13 cellular contexts compared by ENCODE assay signal in genomic region chr6:32096394-32097258, GRCh38. TPM values are rescaled to one million over a fixed set of nuclear protein-coding genes. Genes with fewer than 3 reads are reported as not detected.
DNase-seq lines count a peak whose midpoint lies in the region; ATAC-seq, FAIRE-seq and TF ChIP-seq lines count a peak whose summit lies in the region.
"Had no signal": no experiment of that assay in that cellular context is flagged by ENCODE, and none has a peak within 500 bp of the region (broad histone marks: within the 10 kb centered on the region; RNA-seq: fewer than 3 reads in every experiment).

No MANE protein-coding gene starts in this region.

- no peak overlapping the region for H3K4ac ChIP-seq in H1 (replicated peaks; ENCODE audit: insufficient read length, low read depth, low read length)

- no peak overlapping the region for H3K14ac ChIP-seq in H1 (ENCODE audit: insufficient read length)

- H3K36me3 Mint-ChIP-seq in naive thymus-derived CD8-positive, alpha-beta T cell = no peaks in the 10 kb centered on the region
- H3K36me3 Mint-ChIP-seq in activated CD4-positive, alpha-beta T cell treated with anti-CD3 and anti-CD28 coated beads for 36 hours (ENCODE audit: low read depth) = no peaks in the 10 kb centered on the region
- H3K36me3 Mint-ChIP-seq: activated naive CD4-positive, alpha-beta T cell treated with anti-CD3 and anti-CD28 coated beads, Interleukin-2, amount 50 U/mL, for 24 hours had no signal

- no peak overlapping the region for H2BK15ac ChIP-seq in H1 (ENCODE audit: low read length)

- no peak overlapping the region for H3K9ac ChIP-seq in H1 (replicated peaks in 1 of 4; ENCODE audit: extremely low read depth in 1 of 4, low read depth in 3 of 4, low read length in 3 of 4)

- H3K27ac ChIP-seq in 22Rv1 (no peak overlapping the region), H1 (ENCODE audit: low read depth, low read length) (no peak overlapping the region)

- H2BK5ac ChIP-seq in H1 (ENCODE audit: low read depth, low read length) = no peak overlapping the region

- H3K56ac ChIP-seq in H1 (replicated peaks; ENCODE audit: insufficient read length, low read depth, low read length) = no peak overlapping the region

- H3K27me3 Mint-ChIP-seq in naive thymus-derived CD8-positive, alpha-beta T cell = peaks cover 10 to 65% (median 34%) of the 10 kb centered on the region in 5 donors
- H3K27me3 Mint-ChIP-seq in activated CD4-positive, alpha-beta T cell treated with anti-CD3 and anti-CD28 coated beads for 36 hours = peaks cover 28% of the 10 kb centered on the region

- H3K4me2 ChIP-seq in H1 (ENCODE audit: insufficient read depth in 1 of 2, low read depth in 2 of 2, low read length in 2 of 2) = peak overlapping the region; percentile 13 to 30; a peak in 3 of 4 replicates

- no peaks in the 10 kb centered on the region for H3K9me3 Mint-ChIP-seq in naive thymus-derived CD8-positive, alpha-beta T cell
- H3K9me3 Mint-ChIP-seq in activated CD4-positive, alpha-beta T cell treated with anti-CD3 and anti-CD28 coated beads for 36 hours (ENCODE audit: low read depth) = no peaks in the 10 kb centered on the region
- H3K9me3 Mint-ChIP-seq: activated naive CD4-positive, alpha-beta T cell treated with anti-CD3 and anti-CD28 coated beads, Interleukin-2, amount 50 U/mL, for 24 hours; T-helper 1 cell treated with Interleukin-12 subunit alpha and Interleukin-12 subunit beta and Interleukin-4 antibody, amounts not matched to agents 30 μg/mL and 1 μg/mL, for 36 hours had no signal

- no peak overlapping the region for H2AK5ac ChIP-seq in H1 (ENCODE audit: low read depth, low read length)

- peak; percentile 21 to 39; a peak in 3 of 4 replicates for TF ChIP-seq RAD21 in H1 (IDR thresholded peaks at IDR 0.05 in 1 of 2, conservative IDR thresholded peaks at IDR 0.05 in 1 of 2; ENCODE audit: low read depth in 2 of 2, low read length in 2 of 2)

- H3K27me3 ChIP-seq in H1 (replicated peaks in 1 of 4; ENCODE audit: control insufficient read depth in 3 of 4, extremely low read depth in 1 of 4, insufficient read depth in 3 of 4, low read length in 3 of 4) = peaks cover 0 to 7% (median 1%) of the 10 kb centered on the region in 4 experiments; a peak in 2 of 7 replicates

- no peaks in the 10 kb centered on the region for H3K23me2 ChIP-seq in H1 (ENCODE audit: low read depth, low read length)

- no peak overlapping the region for H3K23ac ChIP-seq in H1 (ENCODE audit: insufficient read length)

- peaks cover 0 to 14% (median 7%) of the 10 kb centered on the region in 4 donors for H3K4me1 Mint-ChIP-seq in naive thymus-derived CD8-positive, alpha-beta T cell
- H3K4me1 Mint-ChIP-seq in activated CD4-positive, alpha-beta T cell treated with anti-CD3 and anti-CD28 coated beads for 36 hours = no peaks in the 10 kb centered on the region
- H3K4me1 Mint-ChIP-seq: activated naive CD4-positive, alpha-beta T cell treated with anti-CD3 and anti-CD28 coated beads, Interleukin-2, amount 50 U/mL, for 24 hours had no signal

- H3K4me3 ChIP-seq in LNCaP clone FGC (ENCODE audit: low read depth, low read length) (no peak overlapping the region), H1 (ENCODE audit: extremely low read depth in 1 of 4, insufficient read depth in 2 of 4, low read depth in 3 of 4, low read length in 4 of 4) (no peak overlapping the region)

- POLR2A ChIA-PET in H1 (lab: Charles Lee; ENCODE audit: partially characterized antibody) = interaction anchor here (0.8 to 1.2 kb wide), 5 partner anchors 12 to 85 kb away, joined by 3 to 5 read pairs (median 4); no protein-coding TSS in a partner anchor
- POLR2A ChIA-PET in naive thymus-derived CD8-positive, alpha-beta T cell (lab: Charles Lee) = no interaction called here
- POLR2A ChIA-PET in activated CD4-positive, alpha-beta T cell treated with anti-CD3 and anti-CD28 coated beads for 36 hours (lab: Charles Lee) = interaction anchor here (0.5 kb wide), 1 partner anchor 708 kb away, joined by 3 read pairs; no protein-coding TSS in a partner anchor

- no peak for FAIRE-seq in H1 (lab: Jason Lieb, UNC)

- no peak overlapping the region; the same call in 1 of the 2 replicates for H3K18ac ChIP-seq in H1 (ENCODE audit: extremely low read depth, low read length)

- H3K4me1 ChIP-seq in H1 (replicated peaks in 1 of 4; ENCODE audit: control insufficient read depth in 3 of 4, insufficient read depth in 4 of 4, low read length in 3 of 4) = no peaks in the 10 kb centered on the region

- intact Hi-C loops in activated CD4-positive, alpha-beta T cell treated with anti-CD3 and anti-CD28 coated beads for 36 hours (cut with DNase I, micrococcal nuclease) = no loop called here
- intact Hi-C loops in sciatic nerve (cut with DNase I) = no loop called here

- H2BK12ac ChIP-seq in H1 (ENCODE audit: low read depth, low read length) = no peak overlapping the region

- DNase-seq in LNCaP clone FGC (ENCODE audit: low read depth) (no peak), H1 (ENCODE audit: low read depth in 1 of 2, low spot score in 2 of 2) (peak in 1 of 2 experiments; percentile 66), NCI-H187 treated with DMSO at 0.1 percent for 48 hours (lab: John Stamatoyannopoulos, UW) (no peak), sciatic nerve (ENCODE audit: low spot score) (no peak)
- DNase-seq in naive thymus-derived CD8-positive, alpha-beta T cell = peak in 1 of 10 donors; percentile 63
- no peak for DNase-seq in activated CD4-positive, alpha-beta T cell treated with anti-CD3 and anti-CD28 coated beads for 36 hours
- DNase-seq: head of caudate nucleus, NCI-H1694 had no signal

- TF ChIP-seq EP300 in H1 (IDR thresholded peaks at IDR 0.05; ENCODE audit: borderline replicate concordance in 1 of 2, low read depth in 2 of 2, low read length in 2 of 2) = no peak

- WGBS in H1 (ENCODE audit: extremely low coverage in 1 of 2, insufficient coverage in 1 of 2, insufficient read length in 1 of 2, insufficient replicate concordance in 2 of 2, low coverage in 1 of 2, low lambda C conversion rate in 2 of 2, missing lambda C conversion rate in 1 of 2), 2 experiments = 77% methylated on average over 70 of the region's 90 CpGs; no CpG with 5 or more reads in 1 of the 2 experiments

- CTCF ChIA-PET in H1 (lab: Charles Lee; ENCODE audit: partially characterized antibody) = interaction anchor here (0.7 to 9.3 kb wide), 15 partner anchors 9 to 208 kb away, joined by 3 to 63 read pairs (median 6); partner anchors contain the start of genes ATF6B and TNXB
- CTCF ChIA-PET in activated CD4-positive, alpha-beta T cell treated with anti-CD3 and anti-CD28 coated beads for 36 hours (lab: Charles Lee) = interaction anchor here (1.1 to 1.5 kb wide), 2 partner anchors 10 to 137 kb away, joined by 3 to 6 read pairs; no protein-coding TSS in a partner anchor

- no peak overlapping the region for H4K5ac ChIP-seq in H1 (ENCODE audit: insufficient read length, low read depth, low read length)

- no peak overlapping the region for H2BK120ac ChIP-seq in H1 (replicated peaks; ENCODE audit: low read depth, low read length)

- H3K9me3 ChIP-seq in H1 (ENCODE audit: insufficient read depth in 2 of 2, low read depth in 1 of 2, low read length in 1 of 2) = no peaks in the 10 kb centered on the region

- H4K20me1 ChIP-seq in H1 (replicated peaks in 1 of 2; ENCODE audit: control insufficient read depth in 1 of 2, insufficient read depth in 2 of 2, low read length in 2 of 2) = no peaks in the 10 kb centered on the region

- TF ChIP-seq CTCF in 22Rv1 (IDR thresholded peaks at IDR 0.05) = peak; percentile 37
- 0 out of 2 replicates have a peak, but pooled peaks have one; percentile 13 for TF ChIP-seq CTCF in LNCaP clone FGC (IDR thresholded peaks at IDR 0.05; ENCODE audit: control insufficient read depth, extremely low read depth, insufficient read depth)
- peak; percentile 45 to 70 (median 66); a peak in 3 of 4 replicates for TF ChIP-seq CTCF in H1 (IDR thresholded peaks at IDR 0.05; ENCODE audit: control extremely low read depth in 1 of 3, insufficient read depth in 1 of 3, low read depth in 1 of 3, low read length in 3 of 3)

- no peaks in the 10 kb centered on the region for H3K79me1 ChIP-seq in H1 (ENCODE audit: low read depth, low read length)

- H3K4me3 Mint-ChIP-seq in naive thymus-derived CD8-positive, alpha-beta T cell = peak overlapping the region in 9 of 10 donors; percentile 16 to 78 (median 39)
- H3K4me3 Mint-ChIP-seq in activated CD4-positive, alpha-beta T cell treated with anti-CD3 and anti-CD28 coated beads for 36 hours = no peak overlapping the region
- H3K4me3 Mint-ChIP-seq: activated naive CD4-positive, alpha-beta T cell treated with anti-CD3 and anti-CD28 coated beads, Interleukin-2, amount 50 U/mL, for 24 hours; T-helper 1 cell treated with Interleukin-12 subunit alpha and Interleukin-12 subunit beta and Interleukin-4 antibody, amounts not matched to agents 30 μg/mL and 1 μg/mL, for 36 hours had no signal

- H2BK20ac ChIP-seq in H1 (ENCODE audit: low read length) = no peak overlapping the region

- no peak for TF ChIP-seq POLR2A in H1 (IDR thresholded peaks at IDR 0.05; ENCODE audit: control extremely low read depth in 1 of 2, low read depth in 2 of 2, low read length in 2 of 2)

- no peaks in the 10 kb centered on the region for H3K36me3 ChIP-seq in H1 (ENCODE audit: control insufficient read depth in 2 of 4, insufficient read depth in 4 of 4, low read length in 3 of 4)

- peak overlapping the region in 2 of 10 donors; percentile 40 to 71 for H3K27ac Mint-ChIP-seq in naive thymus-derived CD8-positive, alpha-beta T cell
- no peak overlapping the region for H3K27ac Mint-ChIP-seq in activated CD4-positive, alpha-beta T cell treated with anti-CD3 and anti-CD28 coated beads for 36 hours
- H3K27ac Mint-ChIP-seq: activated naive CD4-positive, alpha-beta T cell treated with anti-CD3 and anti-CD28 coated beads, Interleukin-2, amount 50 U/mL, for 24 hours; T-helper 1 cell treated with Interleukin-12 subunit alpha and Interleukin-12 subunit beta and Interleukin-4 antibody, amounts not matched to agents 30 μg/mL and 1 μg/mL, for 36 hours had no signal

- peak; percentile 36 to 53 for ATAC-seq in naive thymus-derived CD8-positive, alpha-beta T cell
- no peak for ATAC-seq in HG03520 (IDR thresholded peaks at IDR 0.05; ENCODE audit: unreplicated experiment)
- no peak for ATAC-seq in activated CD4-positive, alpha-beta T cell treated with anti-CD3 and anti-CD28 coated beads for 36 hours
- no peak for ATAC-seq in sciatic nerve

- no peak overlapping the region for H4K8ac ChIP-seq in H1 (ENCODE audit: extremely low read depth, insufficient read depth, low read length)

- no peaks in the 10 kb centered on the region for H3K79me2 ChIP-seq in H1 (ENCODE audit: control insufficient read depth in 1 of 2, insufficient read depth in 2 of 2, low read length in 2 of 2)

- no peak overlapping the region for H2AFZ ChIP-seq in H1 (ENCODE audit: low read length)

- H4K91ac ChIP-seq in H1 (replicated peaks; ENCODE audit: insufficient read length, low read length) = peak overlapping the region; percentile 74

RNA-seq across cellular contexts. Expression of gene TNXB, which starts 12.5 kb away (rescaled TPM):
- total RNA-seq in H1 (2021; fragmentation: NEBNext Ultra II Directional; extraction: Animal tissue kit (Norgen Biotek cat#: 25700)) = 4.8 and 5.5 TPM in 2 replicates
- polyA plus RNA-seq in H1 (2011; rRNA removed) = 3.1 and 6.5 TPM in 2 replicates
- 3.8 TPM for polyA plus RNA-seq in H1 (2011; cell fraction: cytosol; rRNA removed)
- polyA plus RNA-seq in H1 (2011; cell fraction: nucleus; rRNA removed) = 19.4 TPM
- polyA plus RNA-seq in H1 (2012, experiment 1 of 2) = 2.7 to 5.3 TPM (median 4.8 TPM) in 4 replicates
- 2.0 TPM for polyA plus RNA-seq in H1 (2012, experiment 2 of 2)
- 2.0 TPM for polyA plus RNA-seq in H1 (2013, experiment 1 of 2)
- polyA plus RNA-seq in H1 (2013, experiment 2 of 2) = 2.4 TPM
- polyA minus RNA-seq in H1 (2011; rRNA and poly(A)+ RNA removed) = 2.6 and 3.6 TPM in 2 replicates
- polyA minus RNA-seq in H1 (2011; cell fraction: cytosol; rRNA and poly(A)+ RNA removed) = 5.5 TPM
- polyA minus RNA-seq in H1 (2011; cell fraction: nucleus; rRNA and poly(A)+ RNA removed) = 7.9 TPM
- total RNA-seq in naive thymus-derived CD8-positive, alpha-beta T cell = 10 to 100 TPM; 14.5 to 17.8 TPM
- under 1 TPM in 1 of 3 donors, not detected in 2; 0.13 TPM for polyA plus RNA-seq in naive thymus-derived CD8-positive, alpha-beta T cell
- 1 to 10 TPM; 3.5 to 3.8 TPM for total RNA-seq in activated CD4-positive, alpha-beta T cell treated with anti-CD3 and anti-CD28 coated beads for 36 hours
- 423 TPM for total RNA-seq in sciatic nerve
- total RNA-seq: G401 had no signal

RNA-seq across cellular contexts. Expression of gene ATF6B, which starts 31.4 kb away (rescaled TPM):
- total RNA-seq in H1 (2021; fragmentation: NEBNext Ultra II Directional; extraction: Animal tissue kit (Norgen Biotek cat#: 25700)) = 36.2 and 38.1 TPM in 2 replicates
- polyA plus RNA-seq in H1 (2011; rRNA removed) = 42.2 and 66.3 TPM in 2 replicates
- polyA plus RNA-seq in H1 (2011; cell fraction: cytosol; rRNA removed) = 37.2 TPM
- 118 TPM for polyA plus RNA-seq in H1 (2011; cell fraction: nucleus; rRNA removed)
- 32.9 to 50.0 TPM (median 43.7 TPM) in 4 replicates for polyA plus RNA-seq in H1 (2012, experiment 1 of 2)
- 61.0 TPM for polyA plus RNA-seq in H1 (2012, experiment 2 of 2)
- polyA plus RNA-seq in H1 (2013, experiment 1 of 2) = 39.5 TPM
- polyA plus RNA-seq in H1 (2013, experiment 2 of 2) = 41.1 TPM
- 28.8 and 31.4 TPM in 2 replicates for polyA minus RNA-seq in H1 (2011; rRNA and poly(A)+ RNA removed)
- 20.3 TPM for polyA minus RNA-seq in H1 (2011; cell fraction: cytosol; rRNA and poly(A)+ RNA removed)
- polyA minus RNA-seq in H1 (2011; cell fraction: nucleus; rRNA and poly(A)+ RNA removed) = 41.5 TPM
- 100 to 1,000 TPM; 140 to 141 TPM for total RNA-seq in naive thymus-derived CD8-positive, alpha-beta T cell
- polyA plus RNA-seq in naive thymus-derived CD8-positive, alpha-beta T cell = 10 to 100 TPM; 17.5 to 25.7 (median 21.4) TPM
- total RNA-seq in activated CD4-positive, alpha-beta T cell treated with anti-CD3 and anti-CD28 coated beads for 36 hours = 10 to 100 TPM; 60.2 to 63.4 TPM
- 88.4 TPM for total RNA-seq in sciatic nerve

RNA-seq across cellular contexts. Expression of gene FKBPL, which starts 33.5 kb away (rescaled TPM):
- total RNA-seq in H1 (2021; fragmentation: NEBNext Ultra II Directional; extraction: Animal tissue kit (Norgen Biotek cat#: 25700)) = 9.4 and 10.9 TPM in 2 replicates
- 5.4 and 5.8 TPM in 2 replicates for polyA plus RNA-seq in H1 (2011; rRNA removed)
- 7.0 TPM for polyA plus RNA-seq in H1 (2011; cell fraction: cytosol; rRNA removed)
- 6.1 TPM for polyA plus RNA-seq in H1 (2011; cell fraction: nucleus; rRNA removed)
- polyA plus RNA-seq in H1 (2012, experiment 1 of 2) = 9.7 to 13.9 TPM (median 10.9 TPM) in 4 replicates
- polyA plus RNA-seq in H1 (2012, experiment 2 of 2) = 16.2 TPM
- 6.4 TPM for polyA plus RNA-seq in H1 (2013, experiment 1 of 2)
- 6.1 TPM for polyA plus RNA-seq in H1 (2013, experiment 2 of 2)
- polyA minus RNA-seq in H1 (2011; rRNA and poly(A)+ RNA removed) = 4.7 and 5.1 TPM in 2 replicates
- polyA minus RNA-seq in H1 (2011; cell fraction: cytosol; rRNA and poly(A)+ RNA removed) = 3.7 TPM
- polyA minus RNA-seq in H1 (2011; cell fraction: nucleus; rRNA and poly(A)+ RNA removed) = 4.1 TPM
- total RNA-seq in naive thymus-derived CD8-positive, alpha-beta T cell = 1 to 10 TPM; 1.8 to 2.1 TPM
- 1 to 10 TPM in 1 of 3 donors, under 1 TPM in 2; 0.37 to 2.5 (median 0.51) TPM for polyA plus RNA-seq in naive thymus-derived CD8-positive, alpha-beta T cell
- total RNA-seq in activated CD4-positive, alpha-beta T cell treated with anti-CD3 and anti-CD28 coated beads for 36 hours = 1 to 10 TPM; 5.2 to 5.7 TPM
- 2.8 TPM for total RNA-seq in sciatic nerve

RNA-seq across cellular contexts. Expression of gene PRRT1, which starts 55.1 kb away (rescaled TPM):
- 2.8 TPM in 2 replicates for total RNA-seq in H1 (2021; fragmentation: NEBNext Ultra II Directional; extraction: Animal tissue kit (Norgen Biotek cat#: 25700))
- polyA plus RNA-seq in H1 (2011; rRNA removed) = 0.71 and 1.4 TPM in 2 replicates
- 0.45 TPM for polyA plus RNA-seq in H1 (2011; cell fraction: cytosol; rRNA removed)
- polyA plus RNA-seq in H1 (2011; cell fraction: nucleus; rRNA removed) = 1.8 TPM
- polyA plus RNA-seq in H1 (2012, experiment 1 of 2) = 1.9 to 2.8 TPM (median 2.2 TPM) in 4 replicates
- polyA plus RNA-seq in H1 (2012, experiment 2 of 2) = 2.5 TPM
- 5.9 TPM for polyA plus RNA-seq in H1 (2013, experiment 1 of 2)
- polyA plus RNA-seq in H1 (2013, experiment 2 of 2) = 5.7 TPM
- polyA minus RNA-seq in H1 (2011; rRNA and poly(A)+ RNA removed) = 0.13 and 0.49 TPM in 2 replicates
- 1.1 TPM for polyA minus RNA-seq in H1 (2011; cell fraction: cytosol; rRNA and poly(A)+ RNA removed)
- polyA minus RNA-seq in H1 (2011; cell fraction: nucleus; rRNA and poly(A)+ RNA removed) = 0.20 TPM
- 1 to 10 TPM; 5.5 to 5.6 TPM for total RNA-seq in naive thymus-derived CD8-positive, alpha-beta T cell
- 1 to 10 TPM; 1.2 to 3.6 (median 2.8) TPM for polyA plus RNA-seq in naive thymus-derived CD8-positive, alpha-beta T cell
- total RNA-seq in activated CD4-positive, alpha-beta T cell treated with anti-CD3 and anti-CD28 coated beads for 36 hours = under 1 TPM; 0.43 to 0.79 TPM
- 6.1 TPM for total RNA-seq in sciatic nerve

RNA-seq across cellular contexts. Expression of gene PPT2, which starts 57.3 kb away (rescaled TPM):
- total RNA-seq in H1 (2021; fragmentation: NEBNext Ultra II Directional; extraction: Animal tissue kit (Norgen Biotek cat#: 25700)) = 24.1 and 27.9 TPM in 2 replicates
- 39.0 and 39.5 TPM in 2 replicates for polyA plus RNA-seq in H1 (2011; rRNA removed)
- 34.9 TPM for polyA plus RNA-seq in H1 (2011; cell fraction: cytosol; rRNA removed)
- polyA plus RNA-seq in H1 (2011; cell fraction: nucleus; rRNA removed) = 69.6 TPM
- 24.2 to 36.4 TPM (median 28.5 TPM) in 4 replicates for polyA plus RNA-seq in H1 (2012, experiment 1 of 2)
- polyA plus RNA-seq in H1 (2012, experiment 2 of 2) = 31.7 TPM
- polyA plus RNA-seq in H1 (2013, experiment 1 of 2) = 36.6 TPM
- 34.6 TPM for polyA plus RNA-seq in H1 (2013, experiment 2 of 2)
- polyA minus RNA-seq in H1 (2011; rRNA and poly(A)+ RNA removed) = 18.9 and 51.4 TPM in 2 replicates
- polyA minus RNA-seq in H1 (2011; cell fraction: cytosol; rRNA and poly(A)+ RNA removed) = 10.9 TPM
- 18.3 TPM for polyA minus RNA-seq in H1 (2011; cell fraction: nucleus; rRNA and poly(A)+ RNA removed)
- total RNA-seq in naive thymus-derived CD8-positive, alpha-beta T cell = 10 to 100 TPM; 22.6 to 23.1 TPM
- 10 to 100 TPM; 17.3 to 20.6 (median 18.3) TPM for polyA plus RNA-seq in naive thymus-derived CD8-positive, alpha-beta T cell
- total RNA-seq in activated CD4-positive, alpha-beta T cell treated with anti-CD3 and anti-CD28 coated beads for 36 hours = 10 to 100 TPM in 1 of 2 experiments, 1 to 10 TPM in 1; 9.9 to 10.1 TPM
- 38.8 TPM for total RNA-seq in sciatic nerve

Comparison
In these comparisons a context has a peak if more than half of its experiments do, and no peak if none do; other contexts are left out.
1. CTCF ChIP-seq: peak in every context shown above with its lines; median percentile 66 in H1; 37 in 22Rv1; 13 in LNCaP clone FGC.
2. ATAC-seq: peak in naive thymus-derived CD8-positive, alpha-beta T cell (2 of 2); none in HG03520 (single experiment), activated CD4-positive, alpha-beta T cell treated with anti-CD3 and anti-CD28 coated beads for 36 hours (single experiment) and sciatic nerve (single experiment).
3. RNA of gene TNXB, which starts 12.5 kb away (total RNA-seq): 423 TPM in sciatic nerve (single experiment); 14.5 to 17.8 TPM in naive thymus-derived CD8-positive, alpha-beta T cell, 4.8 to 5.5 TPM in H1 and 3.5 to 3.8 TPM in activated CD4-positive, alpha-beta T cell treated with anti-CD3 and anti-CD28 coated beads for 36 hours; every median in the first group is over 10 times any median in the second.